Comparison of ENCODE assay signal across 22 cellular contexts in genomic region chr1:147822292-147822691, GRCh38.
A peak's percentile ranks its signal among the peaks of the same experiment; 100 is the strongest.
DNase-seq lines count a peak whose midpoint lies in the region; ATAC-seq and TF ChIP-seq lines count a peak whose summit lies in the region.
"Had no signal": no experiment of that assay in that cellular context is flagged by ENCODE, and none has a peak within 500 bp of the region (broad histone marks: within the 10 kb centered on the region; RNA-seq: fewer than 3 reads in every experiment).

No MANE protein-coding gene starts in this region.

- peak; percentile 45; the same call in 1 of the 2 replicates for TF ChIP-seq EP300 in Ishikawa (IDR thresholded peaks at IDR 0.05; ENCODE audit: borderline replicate concordance)

- H3K36me3 Mint-ChIP-seq in endodermal cell (ENCODE audit: low read depth) (no peaks in the 10 kb centered on the region), CD14-positive monocyte (no peaks in the 10 kb centered on the region)
- H3K36me3 Mint-ChIP-seq: activated naive CD4-positive, alpha-beta T cell treated with anti-CD3 and anti-CD28 coated beads, Interleukin-2, amount 10 ng/mL, durations not matched to agents 7 days and 5 days; CD4-positive, CD25-positive, alpha-beta regulatory T cell; natural killer cell; T-cell had no signal

- H3K4me3 Mint-ChIP-seq in endodermal cell (no peak overlapping the region), CD14-positive monocyte (no peak overlapping the region)
- H3K4me3 Mint-ChIP-seq: activated naive CD4-positive, alpha-beta T cell treated with anti-CD3 and anti-CD28 coated beads, Interleukin-2, amount 10 ng/mL, durations not matched to agents 7 days and 5 days; activated T-cell treated with anti-CD3 and anti-CD28 coated beads, Interleukin-2, amount 50 U/mL, for 72 hours; CD4-positive, CD25-positive, alpha-beta regulatory T cell; H9; natural killer cell; T-cell had no signal

- H3K27me3 Mint-ChIP-seq in endodermal cell (ENCODE audit: insufficient read depth) (peaks cover 84% of the 10 kb centered on the region), CD14-positive monocyte (ENCODE audit: low read depth in 3 of 3) (peaks cover 4 to 7% (median 7%) of the 10 kb centered on the region in 3 donors)

- TF ChIP-seq RAD21 in Ishikawa (IDR thresholded peaks at IDR 0.05; ENCODE audit: low read depth), result no peak

- H3K27ac ChIP-seq in endodermal cell (ENCODE audit: low read depth, low read length), result no peak overlapping the region
- H3K27ac ChIP-seq: epithelial cell of prostate, suprapubic skin had no signal

- H3K4me1 Mint-ChIP-seq in endodermal cell (peaks cover 23% of the 10 kb centered on the region), CD14-positive monocyte (no peaks in the 10 kb centered on the region)
- H3K4me1 Mint-ChIP-seq: activated naive CD4-positive, alpha-beta T cell treated with anti-CD3 and anti-CD28 coated beads, Interleukin-2, amount 10 ng/mL, durations not matched to agents 7 days and 5 days; CD4-positive, CD25-positive, alpha-beta regulatory T cell; natural killer cell; T-cell had no signal

- no peaks in the 10 kb centered on the region for H3K9me3 Mint-ChIP-seq in endodermal cell
- peaks cover 0 to 6% (median 0%) of the 10 kb centered on the region in 7 donors for H3K9me3 Mint-ChIP-seq in CD14-positive monocyte
- H3K9me3 Mint-ChIP-seq: activated naive CD4-positive, alpha-beta T cell treated with anti-CD3 and anti-CD28 coated beads, Interleukin-2, amount 10 ng/mL, durations not matched to agents 7 days and 5 days; activated T-cell treated with anti-CD3 and anti-CD28 coated beads, Interleukin-2, amount 50 U/mL, for 72 hours; H9; natural killer cell; T-cell had no signal

- peak; percentile 24 to 66 for ATAC-seq in left cardiac atrium
- ATAC-seq: activated T-cell treated with anti-CD3 and anti-CD28 coated beads, Interleukin-2, amount 50 U/mL, for 72 hours; natural killer cell; T-cell had no signal

- H3K27ac Mint-ChIP-seq in endodermal cell, result no peak overlapping the region
- H3K27ac Mint-ChIP-seq in CD14-positive monocyte, result no peak overlapping the region
- H3K27ac Mint-ChIP-seq: activated naive CD4-positive, alpha-beta T cell treated with anti-CD3 and anti-CD28 coated beads, Interleukin-2, amount 10 ng/mL, durations not matched to agents 7 days and 5 days; activated T-cell treated with anti-CD3 and anti-CD28 coated beads, Interleukin-2, amount 50 U/mL, for 72 hours; CD4-positive, CD25-positive, alpha-beta regulatory T cell; H9; natural killer cell; T-cell had no signal

- intact Hi-C loops in left cardiac atrium (cut with DNase I), result loop anchor here in 1 of 2 donors (5.0 kb wide), 2 partner anchors 65 to 85 kb away; no protein-coding TSS in a partner anchor
- intact Hi-C loops in posterior cingulate gyrus (cut with DNase I), result no loop called here
- intact Hi-C loops in CD14-positive monocyte (cut with micrococcal nuclease), result no loop called here

- peaks cover 8% of the 10 kb centered on the region for H3K9me3 ChIP-seq in endodermal cell (ENCODE audit: control insufficient read depth, low read length)
- H3K9me3 ChIP-seq: suprapubic skin had no signal

- TF ChIP-seq CTCF in endodermal cell (conservative IDR thresholded peaks at IDR 0.05), result no peak
- TF ChIP-seq CTCF in CD14-positive monocyte (IDR thresholded peaks at IDR 0.05), result no peak

- no peak overlapping the region for H3K4me3 ChIP-seq in endodermal cell (ENCODE audit: low read length)
- H3K4me3 ChIP-seq: suprapubic skin had no signal

- peak; percentile 8 for DNase-seq in endodermal cell
- no peak for DNase-seq in left cardiac atrium
- peak; percentile 19 for DNase-seq in pulmonary artery endothelial cell (ENCODE audit: low read depth, low spot score)
- DNase-seq in posterior cingulate gyrus, result no peak
- DNase-seq in NCI-H345 treated with DMSO at 0.1 percent for 48 hours (lab: John Stamatoyannopoulos, UW; ENCODE audit: unreplicated experiment), result no peak
- no peak for DNase-seq in NCI-H1930 (lab: John Stamatoyannopoulos, UW)
- no peak for DNase-seq in CD14-positive monocyte (ENCODE audit: low spot score)
- DNase-seq: activated CD4-positive, alpha-beta T cell treated with anti-CD3 and anti-CD28 coated beads for 48 hours; activated naive CD4-positive, alpha-beta T cell treated with anti-CD3 and anti-CD28 coated beads, Interleukin-2, amount 10 ng/mL, durations not matched to agents 7 days and 5 days; activated T-cell treated with anti-CD3 and anti-CD28 coated beads, Interleukin-2, amount 50 U/mL, for 72 hours; caudate nucleus; CD4-positive, CD25-positive, alpha-beta regulatory T cell; H9; KG1; natural killer cell; NCI-H1694 treated with DMSO at 0.1 percent for 48 hours; NCI-H82; stimulated activated CD4-positive, alpha-beta T cell treated with anti-CD3 and anti-CD28 coated beads, Interleukin-1b, Interleukin-23, amount 100 ng/mL, for 48 hours; T-cell had no signal

- H3K4me1 ChIP-seq in endodermal cell (ENCODE audit: control insufficient read depth, insufficient read depth, low read length), result peaks cover 8% of the 10 kb centered on the region
- H3K4me1 ChIP-seq: suprapubic skin had no signal

- WGBS in endodermal cell (ENCODE audit: insufficient coverage in 1 of 2, insufficient read length in 1 of 2), 2 experiments, result 88 to 93% methylated on average over 1 of the region's 1 CpG

- peaks cover 79% of the 10 kb centered on the region for H3K27me3 ChIP-seq in endodermal cell (ENCODE audit: control insufficient read depth, insufficient read depth, low read length, poor library complexity, severe bottlenecking)

- no peaks in the 10 kb centered on the region for H3K36me3 ChIP-seq in endodermal cell (ENCODE audit: control insufficient read depth, insufficient read depth, low read length)
- H3K36me3 ChIP-seq: suprapubic skin had no signal

- H3K9ac ChIP-seq in endodermal cell (ENCODE audit: extremely low read depth, low read length, poor library complexity, severe bottlenecking), result no peak overlapping the region

TF ChIP-seq in Ishikawa, 13 proteins besides CTCF, POLR2A, EP300 and RAD21:
- TF ChIP-seq REST (IDR thresholded peaks at IDR 0.05; ENCODE audit: low read depth) (no peak), TCF12 (IDR thresholded peaks at IDR 0.05; ENCODE audit: low read depth) (no peak), CEBPB (IDR thresholded peaks at IDR 0.05) (no peak), TAF1 (IDR thresholded peaks at IDR 0.05; ENCODE audit: low read depth) (no peak), EGR1 (IDR thresholded peaks at IDR 0.05) (no peak), ZBTB7A (IDR thresholded peaks at IDR 0.05; ENCODE audit: low read depth) (no peak), NFIC (IDR thresholded peaks at IDR 0.05) (no peak), CREB1 (IDR thresholded peaks at IDR 0.05; ENCODE audit: low read depth) (no peak), TEAD4 (IDR thresholded peaks at IDR 0.05) (no peak), FOXM1 (IDR thresholded peaks at IDR 0.05; ENCODE audit: borderline replicate concordance, low read depth) (no peak), YY1 (IDR thresholded peaks at IDR 0.05; ENCODE audit: low read depth) (no peak)
- TF ChIP-seq, protein P1, sequence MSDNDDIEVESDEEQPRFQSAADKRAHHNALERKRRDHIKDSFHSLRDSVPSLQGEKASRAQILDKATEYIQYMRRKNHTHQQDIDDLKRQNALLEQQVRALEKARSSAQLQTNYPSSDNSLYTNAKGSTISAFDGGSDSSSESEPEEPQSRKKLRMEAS (IDR thresholded peaks at IDR 0.05), result no peak
- TF ChIP-seq, protein P2, sequence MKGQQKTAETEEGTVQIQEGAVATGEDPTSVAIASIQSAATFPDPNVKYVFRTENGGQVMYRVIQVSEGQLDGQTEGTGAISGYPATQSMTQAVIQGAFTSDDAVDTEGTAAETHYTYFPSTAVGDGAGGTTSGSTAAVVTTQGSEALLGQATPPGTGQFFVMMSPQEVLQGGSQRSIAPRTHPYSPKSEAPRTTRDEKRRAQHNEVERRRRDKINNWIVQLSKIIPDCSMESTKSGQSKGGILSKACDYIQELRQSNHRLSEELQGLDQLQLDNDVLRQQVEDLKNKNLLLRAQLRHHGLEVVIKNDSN (IDR thresholded peaks at IDR 0.05), result no peak

Comparison
In these comparisons a context has a peak if more than half of its experiments do, and no peak if none do; other contexts are left out.
1. DNase-seq: peak in endodermal cell (single experiment) and pulmonary artery endothelial cell (single experiment); none in left cardiac atrium (single experiment), posterior cingulate gyrus (0 of 10), NCI-H345 treated with DMSO at 0.1 percent for 48 hours (single experiment), NCI-H1930 (0 of 2) and CD14-positive monocyte (single experiment).